Comparison of ENCODE assay signal across 17 cellular contexts in the genomic region with DNA sequence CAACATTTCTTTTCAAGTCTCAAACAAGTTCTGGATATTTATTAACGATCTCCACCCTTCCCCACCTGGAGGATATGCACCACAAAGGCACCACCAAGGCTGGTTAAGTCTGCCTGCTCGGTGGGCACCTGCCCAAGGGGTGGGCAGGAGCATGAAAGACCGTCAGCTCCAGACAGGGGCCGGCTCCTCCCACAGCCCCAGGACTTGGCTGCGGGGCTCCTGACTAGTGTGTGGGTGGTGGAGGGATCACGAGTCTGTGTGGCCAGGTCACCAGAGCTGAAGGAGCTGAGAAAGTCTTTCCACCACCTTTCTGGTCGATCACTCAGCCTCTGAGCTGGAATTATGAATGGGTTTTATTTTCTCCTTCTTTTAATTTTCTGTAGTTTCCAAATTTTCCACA. TPM values are rescaled to one million over a fixed set of nuclear protein-coding genes. Genes with fewer than 3 reads are reported as not detected.
DNase-seq lines count a peak whose midpoint lies in the region; ATAC-seq and TF ChIP-seq lines count a peak whose summit lies in the region.
"Had no signal": no experiment of that assay in that cellular context is flagged by ENCODE, and none has a peak within 500 bp of the region (broad histone marks: within the 10 kb centered on the region; RNA-seq: fewer than 3 reads in every experiment).

No MANE protein-coding gene starts in this region.

- peaks cover 78% of the 10 kb centered on the region for H3K4me1 Mint-ChIP-seq in GM23338

- no peak overlapping the region for H3K4me3 Mint-ChIP-seq in GM23338
- H3K4me3 Mint-ChIP-seq: CD8-positive, alpha-beta T cell had no signal

- TF ChIP-seq CTCF in GM23338 (conservative IDR thresholded peaks at IDR 0.05; ENCODE audit: low read depth in 2 of 2): no peak
- TF ChIP-seq CTCF in RWPE1 (conservative IDR thresholded peaks at IDR 0.05; ENCODE audit: low read depth): no peak
- TF ChIP-seq CTCF in GM13976 (IDR thresholded peaks at IDR 0.05; ENCODE audit: borderline replicate concordance, control extremely low read depth, extremely low read depth, insufficient read depth, missing control alignments): no peak

- 0 out of 2 replicates have a peak overlapping the region, but pooled peaks have one; percentile 54 for H3K4me2 ChIP-seq in GM23338

- H3K27me3 ChIP-seq in GM23338 (ENCODE audit: insufficient read depth): no peaks in the 10 kb centered on the region
- H3K27me3 ChIP-seq: right atrium auricular region had no signal

- H2AFZ ChIP-seq in GM23338: no peak overlapping the region

- peaks cover 2% of the 10 kb centered on the region for H3K27me3 Mint-ChIP-seq in GM23338 (ENCODE audit: insufficient read depth, low read depth, poor library complexity)

- peaks cover 100% of the 10 kb centered on the region for H3K79me2 ChIP-seq in GM23338 (replicated peaks; ENCODE audit: insufficient read depth)

- no peak overlapping the region for H3K27ac ChIP-seq in GM23338 (ENCODE audit: low read depth)
- H3K27ac ChIP-seq in RWPE1: peak overlapping the region; percentile 82
- peak overlapping the region; percentile 51 for H3K27ac ChIP-seq in epithelial cell of prostate
- H3K27ac ChIP-seq: right atrium auricular region had no signal

- H3K36me3 Mint-ChIP-seq in GM23338 (ENCODE audit: low read depth): peaks cover 40% of the 10 kb centered on the region

- CTCF ChIA-PET in RWPE1 (lab: Yijun Ruan, JAX): no interaction called here

- no peaks in the 10 kb centered on the region for H3K9me3 Mint-ChIP-seq in GM23338
- H3K9me3 Mint-ChIP-seq: CD8-positive, alpha-beta T cell had no signal

- ATAC-seq in GM23338 (peak; percentile 16), HG02970 (IDR thresholded peaks at IDR 0.05; ENCODE audit: low FRiP score, unreplicated experiment) (no peak), HG03457 (IDR thresholded peaks at IDR 0.05; ENCODE audit: unreplicated experiment) (no peak)
- ATAC-seq: CD8-positive, alpha-beta T cell had no signal

- DNase-seq in GM23338 (ENCODE audit: low spot score): no peak
- no peak for DNase-seq in RWPE1 (ENCODE audit: low spot score)
- DNase-seq in epithelial cell of prostate (ENCODE audit: low read depth, low spot score): no peak
- DNase-seq in renal cortical epithelial cell (ENCODE audit: low read depth): peak; percentile 57
- no peak for DNase-seq in GM13976 (ENCODE audit: low spot score)
- no peak for DNase-seq in AML-193 (lab: John Stamatoyannopoulos, UW)
- DNase-seq: activated CD4-positive, alpha-beta T cell treated with anti-CD3 and anti-CD28 coated beads for 4 hours; activated CD8-positive, alpha-beta memory T cell treated with anti-CD3 and anti-CD28 coated beads, Interleukin-2, amount 50 U/mL, for 4 hours; activated effector memory CD4-positive, alpha-beta T cell treated with Interleukin-2 at 50 U/mL for 16 hours; CD8-positive, alpha-beta T cell; effector CD8-positive, alpha-beta T cell; NCI-H1436; occipital lobe had no signal

- no peak overlapping the region for H3K4me3 ChIP-seq in GM23338
- H3K4me3 ChIP-seq: lung, right atrium auricular region had no signal

- H3K36me3 ChIP-seq in GM23338 (ENCODE audit: insufficient read depth): no peaks in the 10 kb centered on the region
- H3K36me3 ChIP-seq: right atrium auricular region had no signal

- peaks cover 88% of the 10 kb centered on the region for H3K4me1 ChIP-seq in GM23338 (ENCODE audit: insufficient read depth)

- POLR2A ChIA-PET in RWPE1 (lab: Yijun Ruan, JAX; ENCODE audit: low non-redundant PET): no interaction called here

- no peaks in the 10 kb centered on the region for H3K9me2 ChIP-seq in GM23338 (ENCODE audit: insufficient read depth)

- H3F3A ChIP-seq in GM23338 (replicated peaks; ENCODE audit: low read depth): no peaks in the 10 kb centered on the region

- in situ Hi-C loops in GM13976 (cut with MboI; ENCODE audit: low sequenced_read_pairs, unreplicated experiment): no loop called here

- no peak overlapping the region for H3K27ac Mint-ChIP-seq in GM23338
- H3K27ac Mint-ChIP-seq: CD8-positive, alpha-beta T cell had no signal

- peaks cover 94% of the 10 kb centered on the region for H4K20me1 ChIP-seq in GM23338 (replicated peaks; ENCODE audit: insufficient read depth)

TF ChIP-seq in GM23338, 12 proteins besides CTCF, POLR2A, EP300 and RAD21:
- no peak for TF ChIP-seq EZH2phosphoT487 (IDR thresholded peaks at IDR 0.05; ENCODE audit: unreplicated experiment)

RNA-seq across cellular contexts. Expression of gene SLC7A1, which starts 7.8 kb away (rescaled TPM):
- 72.4 and 74.7 TPM in 2 replicates for total RNA-seq in GM23338 (2014; rRNA removed; shearing (Covaris generic))
- polyA plus RNA-seq in GM23338 (2016; fragmentation: Nextera tagmentation; extraction: Ambion mirVana): 22.1 and 23.0 TPM in 2 replicates
- total RNA-seq in renal cortical epithelial cell: 20.1 and 86.2 TPM in 2 replicates
